ENCODE assay signal across 1 cellular context in the genomic region with DNA sequence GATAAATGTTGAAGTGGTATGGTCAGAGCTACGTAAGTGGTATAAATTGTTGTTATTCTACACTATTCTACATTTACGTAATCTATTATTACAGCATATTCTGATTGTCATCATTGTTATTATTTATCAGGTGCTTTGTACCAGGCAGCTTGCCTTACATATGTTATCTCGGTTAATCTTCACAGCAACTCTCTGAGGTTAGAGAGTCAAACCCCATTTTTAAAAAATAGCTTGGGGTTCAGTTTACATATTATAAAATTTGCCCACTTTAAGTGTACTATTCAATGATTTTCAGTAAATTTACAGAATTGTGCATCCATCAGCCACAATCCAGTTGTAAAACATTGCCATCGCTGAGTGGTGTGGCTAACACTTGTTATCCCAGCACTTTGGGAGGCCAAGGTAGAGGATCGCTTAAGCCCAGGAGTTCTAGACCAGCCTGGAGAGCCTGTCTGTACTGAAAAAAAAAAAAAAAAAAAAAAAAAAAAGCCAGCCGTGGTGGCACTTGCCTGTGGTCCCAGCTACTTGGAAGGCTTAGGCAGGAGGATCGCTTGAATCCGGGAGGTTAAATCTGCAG.
TF ChIP-seq lines count a peak whose summit lies in the region.

No MANE protein-coding gene starts in this region.

TF ChIP-seq in HepG2, 621 proteins besides CTCF, POLR2A, EP300 and RAD21:
- TF ChIP-seq RFX5 (IDR thresholded peaks at IDR 0.05; ENCODE audit: low read depth, low read length), result no peak
- no peak for TF ChIP-seq STAG1 (CRISPR knock-in tag; IDR thresholded peaks at IDR 0.05)
